9 cellular contexts compared by ENCODE assay signal in the genomic region with DNA sequence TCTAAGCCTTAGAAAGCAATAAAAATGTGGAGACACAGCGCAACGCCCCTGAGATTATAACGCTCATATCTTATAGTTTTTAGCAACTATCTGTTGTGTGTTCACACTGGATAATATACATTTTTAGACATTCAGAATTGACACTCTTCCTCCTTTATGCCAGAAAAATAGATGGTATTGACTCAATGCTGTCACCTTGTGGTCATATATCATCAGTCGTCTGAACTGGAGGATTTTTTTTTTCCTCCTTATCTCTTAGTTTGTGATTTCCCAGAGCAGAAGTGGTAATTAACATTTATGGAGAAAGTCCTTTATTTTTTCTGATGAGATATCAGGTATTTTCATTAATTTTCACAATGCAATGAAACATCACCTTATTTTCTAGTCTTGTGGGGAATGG.
DNase-seq lines count a peak whose midpoint lies in the region; ATAC-seq, FAIRE-seq and TF ChIP-seq lines count a peak whose summit lies in the region.
"Had no signal": no experiment of that assay in that cellular context is flagged by ENCODE, and none has a peak within 500 bp of the region (broad histone marks: within the 10 kb centered on the region; RNA-seq: fewer than 3 reads in every experiment).

No MANE protein-coding gene starts in this region.

- POLR2A ChIA-PET in A549 (lab: Yijun Ruan, JAX), result interaction anchor here (0.6 kb wide), 1 partner anchor 808 kb away, joined by 9 read pairs; no protein-coding TSS in a partner anchor

- ATAC-seq in A549 (no peak; a peak in 1 of 6 replicates), GM19023 (IDR thresholded peaks at IDR 0.05; ENCODE audit: unreplicated experiment) (peak; percentile 51), left ventricle myocardium superior (peak; percentile 42), HG03196 (IDR thresholded peaks at IDR 0.05; ENCODE audit: unreplicated experiment) (no peak)

- H3K27ac ChIP-seq in A549 (no peak overlapping the region), SK-N-MC (no peak overlapping the region), caudate nucleus (ENCODE audit: low read depth, low read length) (no peak overlapping the region)

- peak overlapping the region; percentile 18; the same call in 1 of the 3 replicates for H3K4me2 ChIP-seq in A549

- TF ChIP-seq RAD21 in A549 (conservative IDR thresholded peaks at IDR 0.05 in 1 of 2, IDR thresholded peaks at IDR 0.05 in 1 of 2), result peak; percentile 25; a peak in 2 of 5 replicates

- no peak overlapping the region for H3K9ac ChIP-seq in SK-N-MC (ENCODE audit: insufficient read length)

- under 1% methylated on average over 4 of the region's 4 CpGs for WGBS in A549 (ENCODE audit: missing lambda C conversion rate)

- DNase-seq in A549 (ENCODE audit: low read depth in 1 of 2, low spot score in 1 of 2) (peak in 1 of 2 experiments; percentile 2), SK-N-MC (ENCODE audit: low read depth, low spot score) (no peak), left ventricle myocardium superior (no peak), putamen (ENCODE audit: low spot score) (no peak), cerebellar cortex (ENCODE audit: low spot score) (no peak), caudate nucleus (lab: John Stamatoyannopoulos, UW) (no peak)
- DNase-seq: NCI-H1105 had no signal

- peak; percentile 39; the same call in 2 of the 3 replicates for TF ChIP-seq CTCF in A549 (IDR thresholded peaks at IDR 0.05)

- no peaks in the 10 kb centered on the region for H3K4me1 ChIP-seq in A549

- no peaks in the 10 kb centered on the region for H3K36me3 ChIP-seq in SK-N-MC (ENCODE audit: insufficient read depth, low read length)

- H3K9me3 ChIP-seq in A549, result no peaks in the 10 kb centered on the region
- no peaks in the 10 kb centered on the region for H3K9me3 ChIP-seq in SK-N-MC (ENCODE audit: low read depth, low read length)

- TF ChIP-seq EP300 in A549 (IDR thresholded peaks at IDR 0.05), result no peak

- no peak for FAIRE-seq in A549 (lab: Jason Lieb, UNC)

- CTCF ChIA-PET in A549 (lab: Yijun Ruan, JAX), result interaction anchor here (1.0 kb wide), 1 partner anchor 9 kb away, joined by 4 read pairs; no protein-coding TSS in a partner anchor

- no peak overlapping the region for H3K4me3 ChIP-seq in A549
- peak overlapping the region; percentile 53 for H3K4me3 ChIP-seq in SK-N-MC

- TF ChIP-seq POLR2A in A549 (IDR thresholded peaks at IDR 0.05; ENCODE audit: low read length), result no peak

- intact Hi-C loops in left ventricle myocardium superior (cut with micrococcal nuclease), result no loop called here

TF ChIP-seq in A549, 52 proteins besides CTCF, POLR2A, EP300 and RAD21:
- TF ChIP-seq TP53 (CRISPR knock-in tag; IDR thresholded peaks at IDR 0.05), result no peak
- no peak for TF ChIP-seq JUNB (IDR thresholded peaks at IDR 0.05)
- TF ChIP-seq SMC3 (IDR thresholded peaks at IDR 0.05), result peak; percentile 35; the same call in 2 of the 3 replicates
- no peak for TF ChIP-seq MAZ (IDR thresholded peaks at IDR 0.05; ENCODE audit: borderline replicate concordance, low read depth, low read length)
- TF ChIP-seq CBX2 (IDR thresholded peaks at IDR 0.05; ENCODE audit: borderline replicate concordance, low read depth), result no peak

Comparison
In these comparisons a context has a peak if more than half of its experiments do, and no peak if none do; other contexts are left out.
1. ATAC-seq: peak in GM19023 (single experiment) and left ventricle myocardium superior (single experiment); none in A549 (0 of 2) and HG03196 (single experiment).